Comparison of ENCODE assay signal across 39 cellular contexts in genomic region chr11:124240621-124241397, GRCh38. TPM values are rescaled to one million over a fixed set of nuclear protein-coding genes. Genes with fewer than 3 reads are reported as not detected.
"Had no signal": no experiment of that assay in that cellular context is flagged by ENCODE, and none has a peak within 500 bp of the region (broad histone marks: within the 10 kb centered on the region; RNA-seq: fewer than 3 reads in every experiment).

Gene OR8G1 (plus strand): TSS chr11:124241095. CDS start chr11:124249676, 8,581 bp downstream.

- H3K4me3 Mint-ChIP-seq: activated CD4-positive, alpha-beta memory T cell treated with anti-CD3 and anti-CD28 coated beads, Interleukin-2, amount 10 ng/mL, durations not matched to agents 7 days and 5 days; activated CD4-positive, alpha-beta T cell treated with anti-CD3 and anti-CD28 coated beads for 36 hours; activated CD4-positive, alpha-beta T cell treated with anti-CD3 and anti-CD28 coated beads, Interleukin-2, amount 10 ng/mL, durations not matched to agents 7 days and 5 days; activated CD8-positive, alpha-beta memory T cell treated with anti-CD3 and anti-CD28 coated beads, Interleukin-2, amount 10 ng/mL, durations not matched to agents 7 days and 5 days; activated CD8-positive, alpha-beta T cell treated with anti-CD3 and anti-CD28 coated beads, Interleukin-2, amount 10 ng/mL, durations not matched to agents 7 days and 5 days; activated naive CD4-positive, alpha-beta T cell treated with anti-CD3 and anti-CD28 coated beads, Interleukin-2, amount 10 ng/mL, durations not matched to agents 7 days and 5 days; activated naive CD4-positive, alpha-beta T cell treated with anti-CD3 and anti-CD28 coated beads, Interleukin-2, amount 50 U/mL, for 24 hours; activated naive CD8-positive, alpha-beta T cell; activated naive CD8-positive, alpha-beta T cell treated with anti-CD3 and anti-CD28 coated beads, Interleukin-2, amount 10 ng/mL, durations not matched to agents 7 days and 5 days; activated naive CD8-positive, alpha-beta T cell treated with anti-CD3 and anti-CD28 coated beads, Interleukin-2, amount 50 U/mL, for 24 hours; activated T-cell treated with anti-CD3 and anti-CD28 coated beads, Interleukin-2, amount 50 U/mL, for 24 hours; brain; T-helper 1 cell treated with Interleukin-12 subunit alpha and Interleukin-12 subunit beta and Interleukin-4 antibody, amounts not matched to agents 30 μg/mL and 1 μg/mL, for 36 hours; T-helper 2 cell treated with Interferon-gamma antibody and Interleukin-4, amounts not matched to agents 5 μg/mL and 100 μg/mL, for 36 hours; WTC11 had no signal

- H3K27ac Mint-ChIP-seq: activated CD4-positive, alpha-beta memory T cell treated with anti-CD3 and anti-CD28 coated beads, Interleukin-2, amount 10 ng/mL, durations not matched to agents 7 days and 5 days; activated CD4-positive, alpha-beta T cell treated with anti-CD3 and anti-CD28 coated beads for 36 hours; activated CD4-positive, alpha-beta T cell treated with anti-CD3 and anti-CD28 coated beads, Interleukin-2, amount 10 ng/mL, durations not matched to agents 7 days and 5 days; activated CD8-positive, alpha-beta memory T cell treated with anti-CD3 and anti-CD28 coated beads, Interleukin-2, amount 10 ng/mL, durations not matched to agents 7 days and 5 days; activated CD8-positive, alpha-beta T cell treated with anti-CD3 and anti-CD28 coated beads, Interleukin-2, amount 10 ng/mL, durations not matched to agents 7 days and 5 days; activated naive CD4-positive, alpha-beta T cell treated with anti-CD3 and anti-CD28 coated beads, Interleukin-2, amount 10 ng/mL, durations not matched to agents 7 days and 5 days; activated naive CD4-positive, alpha-beta T cell treated with anti-CD3 and anti-CD28 coated beads, Interleukin-2, amount 50 U/mL, for 24 hours; activated naive CD8-positive, alpha-beta T cell; activated naive CD8-positive, alpha-beta T cell treated with anti-CD3 and anti-CD28 coated beads, Interleukin-2, amount 10 ng/mL, durations not matched to agents 7 days and 5 days; activated naive CD8-positive, alpha-beta T cell treated with anti-CD3 and anti-CD28 coated beads, Interleukin-2, amount 50 U/mL, for 24 hours; activated T-cell treated with anti-CD3 and anti-CD28 coated beads, Interleukin-2, amount 50 U/mL, for 24 hours; activated T-helper 2 cell treated with anti-CD3 and anti-CD28 coated beads, Interferon-gamma antibody, Interleukin-2, Interleukin-4, amounts not matched to agents 10 μg/mL and 5 μg/mL and 100 μg/mL, durations not matched to agents 14 hours and 24 hours and 36 hours; brain; T-helper 1 cell treated with Interleukin-12 subunit alpha and Interleukin-12 subunit beta and Interleukin-4 antibody, amounts not matched to agents 30 μg/mL and 1 μg/mL, for 36 hours; T-helper 2 cell treated with Interferon-gamma antibody and Interleukin-4, amounts not matched to agents 5 μg/mL and 100 μg/mL, for 36 hours; WTC11 had no signal

- H3K36me3 Mint-ChIP-seq: activated CD8-positive, alpha-beta memory T cell treated with anti-CD3 and anti-CD28 coated beads, Interleukin-2, amount 10 ng/mL, durations not matched to agents 7 days and 5 days; activated naive CD4-positive, alpha-beta T cell treated with anti-CD3 and anti-CD28 coated beads, Interleukin-2, amount 10 ng/mL, durations not matched to agents 7 days and 5 days; activated naive CD4-positive, alpha-beta T cell treated with anti-CD3 and anti-CD28 coated beads, Interleukin-2, amount 50 U/mL, for 24 hours; activated naive CD8-positive, alpha-beta T cell; activated naive CD8-positive, alpha-beta T cell treated with anti-CD3 and anti-CD28 coated beads, Interleukin-2, amount 10 ng/mL, durations not matched to agents 7 days and 5 days; brain; WTC11 had no signal

- H3K27ac ChIP-seq: ascending aorta, cardiac muscle cell, WERI-Rb-1 had no signal

- H3K27me3 ChIP-seq: ascending aorta, cardiac muscle cell had no signal

- H3K4me1 Mint-ChIP-seq: activated CD4-positive, alpha-beta memory T cell treated with anti-CD3 and anti-CD28 coated beads, Interleukin-2, amount 10 ng/mL, durations not matched to agents 7 days and 5 days; activated CD4-positive, alpha-beta T cell treated with anti-CD3 and anti-CD28 coated beads for 36 hours; activated CD4-positive, alpha-beta T cell treated with anti-CD3 and anti-CD28 coated beads, Interleukin-2, amount 10 ng/mL, durations not matched to agents 7 days and 5 days; activated CD8-positive, alpha-beta memory T cell treated with anti-CD3 and anti-CD28 coated beads, Interleukin-2, amount 10 ng/mL, durations not matched to agents 7 days and 5 days; activated naive CD4-positive, alpha-beta T cell treated with anti-CD3 and anti-CD28 coated beads, Interleukin-2, amount 10 ng/mL, durations not matched to agents 7 days and 5 days; activated naive CD4-positive, alpha-beta T cell treated with anti-CD3 and anti-CD28 coated beads, Interleukin-2, amount 50 U/mL, for 24 hours; activated naive CD8-positive, alpha-beta T cell treated with anti-CD3 and anti-CD28 coated beads, Interleukin-2, amount 10 ng/mL, durations not matched to agents 7 days and 5 days; activated naive CD8-positive, alpha-beta T cell treated with anti-CD3 and anti-CD28 coated beads, Interleukin-2, amount 50 U/mL, for 24 hours; brain; WTC11 had no signal

- H3K27me3 Mint-ChIP-seq: activated CD4-positive, alpha-beta memory T cell treated with anti-CD3 and anti-CD28 coated beads, Interleukin-2, amount 10 ng/mL, durations not matched to agents 7 days and 5 days; activated CD4-positive, alpha-beta T cell treated with anti-CD3 and anti-CD28 coated beads, Interleukin-2, amount 10 ng/mL, durations not matched to agents 7 days and 5 days; activated CD8-positive, alpha-beta memory T cell treated with anti-CD3 and anti-CD28 coated beads, Interleukin-2, amount 10 ng/mL, durations not matched to agents 7 days and 5 days; activated naive CD4-positive, alpha-beta T cell treated with anti-CD3 and anti-CD28 coated beads, Interleukin-2, amount 10 ng/mL, durations not matched to agents 7 days and 5 days; activated naive CD4-positive, alpha-beta T cell treated with anti-CD3 and anti-CD28 coated beads, Interleukin-2, amount 50 U/mL, for 24 hours; activated naive CD8-positive, alpha-beta T cell treated with anti-CD3 and anti-CD28 coated beads, Interleukin-2, amount 10 ng/mL, durations not matched to agents 7 days and 5 days; brain had no signal

- H3K36me3 ChIP-seq: ascending aorta, cardiac muscle cell, WERI-Rb-1 had no signal

- ATAC-seq: activated CD4-positive, alpha-beta T cell treated with anti-CD3 and anti-CD28 coated beads for 36 hours; activated CD4-positive, CD25-positive, alpha-beta regulatory T cell treated with anti-CD3 and anti-CD28 coated beads, Interleukin-2, amount 50 U/mL, for 24 hours; activated CD8-positive, alpha-beta memory T cell treated with anti-CD3 and anti-CD28 coated beads, Interleukin-2, amount 10 ng/mL, durations not matched to agents 7 days and 5 days; activated CD8-positive, alpha-beta T cell treated with anti-CD3 and anti-CD28 coated beads, Interleukin-2, amount 10 ng/mL, durations not matched to agents 7 days and 5 days; activated naive CD8-positive, alpha-beta T cell treated with anti-CD3 and anti-CD28 coated beads, Interleukin-2, amount 50 U/mL, for 24 hours; WTC11 had no signal

- H3K9me3 Mint-ChIP-seq: activated CD4-positive, alpha-beta memory T cell treated with anti-CD3 and anti-CD28 coated beads, Interleukin-2, amount 10 ng/mL, durations not matched to agents 7 days and 5 days; activated CD4-positive, alpha-beta T cell treated with anti-CD3 and anti-CD28 coated beads, Interleukin-2, amount 10 ng/mL, durations not matched to agents 7 days and 5 days; activated naive CD4-positive, alpha-beta T cell treated with anti-CD3 and anti-CD28 coated beads, Interleukin-2, amount 10 ng/mL, durations not matched to agents 7 days and 5 days; activated naive CD4-positive, alpha-beta T cell treated with anti-CD3 and anti-CD28 coated beads, Interleukin-2, amount 50 U/mL, for 24 hours; activated naive CD8-positive, alpha-beta T cell treated with anti-CD3 and anti-CD28 coated beads, Interleukin-2, amount 10 ng/mL, durations not matched to agents 7 days and 5 days; activated naive CD8-positive, alpha-beta T cell treated with anti-CD3 and anti-CD28 coated beads, Interleukin-2, amount 50 U/mL, for 24 hours; activated T-cell treated with anti-CD3 and anti-CD28 coated beads, Interleukin-2, amount 50 U/mL, for 24 hours; activated T-helper 2 cell treated with anti-CD3 and anti-CD28 coated beads, Interferon-gamma antibody, Interleukin-2, Interleukin-4, amounts not matched to agents 10 μg/mL and 5 μg/mL and 100 μg/mL, durations not matched to agents 14 hours and 24 hours and 36 hours; T-helper 1 cell treated with Interleukin-12 subunit alpha and Interleukin-12 subunit beta and Interleukin-4 antibody, amounts not matched to agents 30 μg/mL and 1 μg/mL, for 36 hours; T-helper 2 cell treated with Interferon-gamma antibody and Interleukin-4, amounts not matched to agents 5 μg/mL and 100 μg/mL, for 36 hours; WTC11 had no signal

- H3K4me3 ChIP-seq: ascending aorta, cardiac muscle cell had no signal

- H3K4me1 ChIP-seq: ascending aorta had no signal

- DNase-seq: activated CD4-positive, alpha-beta memory T cell treated with anti-CD3 and anti-CD28 coated beads, Interleukin-2, amount 10 ng/mL, durations not matched to agents 7 days and 5 days; activated CD4-positive, alpha-beta T cell treated with anti-CD3 and anti-CD28 coated beads for 1 hour; activated CD4-positive, alpha-beta T cell treated with anti-CD3 and anti-CD28 coated beads for 36 hours; activated CD4-positive, alpha-beta T cell treated with anti-CD3 and anti-CD28 coated beads for 48 hours; activated CD4-positive, alpha-beta T cell treated with anti-CD3 and anti-CD28 coated beads, Interleukin-2, amount 10 ng/mL, durations not matched to agents 7 days and 5 days; activated CD4-positive, alpha-beta T cell treated with anti-CD3 and anti-CD28 coated beads, Interleukin-2, amount 50 U/mL, for 48 hours; activated CD4-positive, CD25-positive, alpha-beta regulatory T cell; activated CD8-positive, alpha-beta memory T cell treated with anti-CD3 and anti-CD28 coated beads for 24 hours; activated CD8-positive, alpha-beta memory T cell treated with anti-CD3 and anti-CD28 coated beads, Interleukin-2, amount 10 ng/mL, durations not matched to agents 7 days and 5 days; activated CD8-positive, alpha-beta memory T cell treated with anti-CD3 and anti-CD28 coated beads, Interleukin-2, amount 50 U/mL, for 48 hours; activated CD8-positive, alpha-beta T cell treated with anti-CD3 and anti-CD28 coated beads, Interleukin-2, amount 10 ng/mL, durations not matched to agents 7 days and 5 days; activated effector memory CD4-positive, alpha-beta T cell treated with Interleukin-2 at 50 U/mL for 16 hours; activated gamma-delta T cell; activated naive CD4-positive, alpha-beta T cell treated with anti-CD3 and anti-CD28 coated beads, Interleukin-2, amount 10 ng/mL, durations not matched to agents 7 days and 5 days; activated naive CD4-positive, alpha-beta T cell treated with Interleukin-2 at 50 U/mL for 16 hours; activated naive CD8-positive, alpha-beta T cell treated with anti-CD3 and anti-CD28 coated beads, Interleukin-2, amount 10 ng/mL, durations not matched to agents 7 days and 5 days; activated naive CD8-positive, alpha-beta T cell treated with anti-CD3 and anti-CD28 coated beads, Interleukin-2, amount 50 U/mL, for 24 hours; activated T-cell treated with anti-CD3 and anti-CD28 coated beads, Interleukin-2, amount 50 U/mL, for 24 hours; activated T-cell treated with anti-CD3 and anti-CD28 coated beads, Interleukin-2, amount 50 U/mL, for 48 hours; amygdala; anterior cingulate cortex; central memory CD4-positive, alpha-beta T cell; T-helper 1 cell; T-helper 2 cell; T-helper 9 cell; WERI-Rb-1 had no signal

RNA-seq across cellular contexts. Expression of gene OR8G1, which starts in this region (rescaled TPM):
- total RNA-seq: activated CD4-positive, alpha-beta memory T cell treated with anti-CD3 and anti-CD28 coated beads, Interleukin-2, amount 10 ng/mL, durations not matched to agents 7 days and 5 days; activated CD4-positive, alpha-beta T cell treated with anti-CD3 and anti-CD28 coated beads for 36 hours; activated CD4-positive, alpha-beta T cell treated with anti-CD3 and anti-CD28 coated beads, Interleukin-2, amount 10 ng/mL, durations not matched to agents 7 days and 5 days; activated CD8-positive, alpha-beta memory T cell treated with anti-CD3 and anti-CD28 coated beads, Interleukin-2, amount 10 ng/mL, durations not matched to agents 7 days and 5 days; activated CD8-positive, alpha-beta T cell treated with anti-CD3 and anti-CD28 coated beads, Interleukin-2, amount 10 ng/mL, durations not matched to agents 7 days and 5 days; activated naive CD8-positive, alpha-beta T cell treated with anti-CD3 and anti-CD28 coated beads, Interleukin-2, amount 10 ng/mL, durations not matched to agents 7 days and 5 days; activated T-helper 2 cell treated with anti-CD3 and anti-CD28 coated beads, Interferon-gamma antibody, Interleukin-2, Interleukin-4, amounts not matched to agents 10 μg/mL and 5 μg/mL and 100 μg/mL, durations not matched to agents 14 hours and 24 hours and 36 hours; ascending aorta; bronchial epithelial cell; cardiac muscle cell; chondrocyte; WTC11 had no signal
- polyA plus RNA-seq: adipose tissue, cardiac muscle cell had no signal
